ENCODE assay signal across 8 cellular contexts in genomic region chr13:48531416-48532145, GRCh38. TPM values are rescaled to one million over a fixed set of nuclear protein-coding genes. Genes with fewer than 3 reads are reported as not detected.
DNase-seq lines count a peak whose midpoint lies in the region; ATAC-seq, FAIRE-seq and TF ChIP-seq lines count a peak whose summit lies in the region.

No MANE protein-coding gene starts in this region.

- H3K9me3 Mint-ChIP-seq in CD4-positive, alpha-beta T cell: no peaks in the 10 kb centered on the region

- CTCF ChIA-PET in CD4-positive, alpha-beta T cell (lab: Charles Lee): interaction anchor here (1.2 to 1.3 kb wide), 3 partner anchors 27 to 117 kb away, joined by 3 to 6 read pairs (median 3); no protein-coding TSS in a partner anchor

- no peak for TF ChIP-seq POLR2A in stomach (IDR thresholded peaks at IDR 0.05)

- POLR2A ChIA-PET in CD4-positive, alpha-beta T cell (lab: Charles Lee): interaction anchor here (0.6 to 4.9 kb wide), 35 partner anchors 9 to 912 kb away, joined by 3 to 132 read pairs (median 6); partner anchors contain the start of genes CAB39L, FNDC3A, ITM2B and LPAR6

- no peaks in the 10 kb centered on the region for H3K9me3 ChIP-seq in CD4-positive, alpha-beta T cell (ENCODE audit: control insufficient read depth, low read length)
- H3K9me3 ChIP-seq in adipocyte (ENCODE audit: control insufficient read depth, low read length) (no peaks in the 10 kb centered on the region), keratinocyte (ENCODE audit: control insufficient read depth, low read depth, low read length) (no peaks in the 10 kb centered on the region), stomach (no peaks in the 10 kb centered on the region)

- peak overlapping the region; percentile 97 for H3K4me3 Mint-ChIP-seq in CD4-positive, alpha-beta T cell

- H3K36me3 ChIP-seq in adipocyte (ENCODE audit: control insufficient read depth, insufficient read depth, low read length, severe bottlenecking) (no peaks in the 10 kb centered on the region), keratinocyte (ENCODE audit: control insufficient read depth in 2 of 2, extremely low read depth in 1 of 2, insufficient read depth in 2 of 2, low read length in 2 of 2) (no peaks in the 10 kb centered on the region), stomach (no peaks in the 10 kb centered on the region)

- ATAC-seq in CD4-positive, alpha-beta T cell (ENCODE audit: poor library complexity): peak; percentile 4
- ATAC-seq in HG03097 (IDR thresholded peaks at IDR 0.05; ENCODE audit: low FRiP score, unreplicated experiment): no peak

- H3K9me1 ChIP-seq in keratinocyte (ENCODE audit: control insufficient read depth, extremely low read depth, insufficient read depth, low read length): no peaks in the 10 kb centered on the region

- H3K9ac ChIP-seq in adipocyte (ENCODE audit: low read length) (peak overlapping the region; percentile 99), keratinocyte (ENCODE audit: control insufficient read depth, extremely low read depth, insufficient read depth, low read length) (peak overlapping the region; percentile 88)

- FAIRE-seq in keratinocyte (lab: Jason Lieb, UNC): no peak

- WGBS in stomach, 5 donors: 34 to 40% (median 36%) methylated on average over 17 of the region's 17 CpGs

- H3K79me2 ChIP-seq in keratinocyte (ENCODE audit: control insufficient read depth, insufficient read depth, low read length): no peaks in the 10 kb centered on the region

- peaks cover 5% of the 10 kb centered on the region for H3K36me3 Mint-ChIP-seq in CD4-positive, alpha-beta T cell (ENCODE audit: low read depth)

- dilution Hi-C loops in keratinocyte (cut with MboI; ENCODE audit: extremely low pct_ligation_motif_present, low sequenced_read_pairs): no loop called here

- H3K4me3 ChIP-seq in adipocyte (ENCODE audit: low read length) (peak overlapping the region; percentile 98), keratinocyte (ENCODE audit: control insufficient read depth in 2 of 3, extremely low read depth in 1 of 3, insufficient read depth in 2 of 3, low read depth in 1 of 3, low read length in 3 of 3) (peak overlapping the region; percentile 67 to 81 (median 71)), stomach (peak overlapping the region; percentile 60 to 77 (median 71))

- peak overlapping the region; percentile 90 for H3K27ac Mint-ChIP-seq in CD4-positive, alpha-beta T cell

- H3K27me3 Mint-ChIP-seq in CD4-positive, alpha-beta T cell: no peaks in the 10 kb centered on the region

- no peaks in the 10 kb centered on the region for H4K20me1 ChIP-seq in keratinocyte (ENCODE audit: control insufficient read depth, extremely low read depth, insufficient read depth, low read length)

- DNase-seq in CD4-positive, alpha-beta T cell: peak in 3 of 10 experiments; percentile 2 to 11 (median 7)
- peak; percentile 40 to 56 for DNase-seq in Kasumi-1 (lab: John Stamatoyannopoulos, UW)
- DNase-seq in adipocyte (ENCODE audit: low read depth): no peak
- no peak for DNase-seq in keratinocyte (ENCODE audit: low read depth, low spot score)
- DNase-seq in stomach: no peak
- no peak for DNase-seq in HCEC 1CT
- DNase-seq in GF-D8 (lab: John Stamatoyannopoulos, UW): no peak

- H3K27ac ChIP-seq in CD4-positive, alpha-beta T cell (ENCODE audit: low read depth, low read length): peak overlapping the region; percentile 93
- H3K27ac ChIP-seq in keratinocyte (ENCODE audit: control insufficient read depth, insufficient read depth, low read length) (peak overlapping the region; percentile 91), stomach (peak overlapping the region; percentile 93 to 98 (median 98))

- no peaks in the 10 kb centered on the region for H3K27me3 ChIP-seq in CD4-positive, alpha-beta T cell (ENCODE audit: control insufficient read depth, insufficient read depth, low read length)
- H3K27me3 ChIP-seq in adipocyte (replicated peaks; ENCODE audit: control insufficient read depth, insufficient read depth, low read length) (no peaks in the 10 kb centered on the region), keratinocyte (ENCODE audit: control insufficient read depth, extremely low read depth, insufficient read depth, low read length) (no peaks in the 10 kb centered on the region), stomach (no peaks in the 10 kb centered on the region)

- intact Hi-C loops in CD4-positive, alpha-beta T cell (cut with DNase I, micrococcal nuclease): loop anchor here (1.0 to 5.0 kb wide), 7 partner anchors 25 to 229 kb away; partner anchors contain the start of genes LPAR6 (in 1 of the 2) and RB1 (in 1 of the 2)
- intact Hi-C loops in stomach (cut with DNase I; ENCODE audit: low total_unique reads): no loop called here

- H2AFZ ChIP-seq in keratinocyte (ENCODE audit: control insufficient read depth, low read length): peak overlapping the region; percentile 80

- H3K4me1 ChIP-seq in adipocyte (ENCODE audit: control insufficient read depth, insufficient read depth, low read length): peaks cover 18% of the 10 kb centered on the region
- peaks cover 10% of the 10 kb centered on the region for H3K4me1 ChIP-seq in keratinocyte (ENCODE audit: control insufficient read depth, extremely low read depth, insufficient read depth, low read length)
- H3K4me1 ChIP-seq in stomach: peaks cover 7 to 30% (median 18%) of the 10 kb centered on the region in 4 donors

- no peak for TF ChIP-seq CTCF in CD4-positive, alpha-beta T cell (IDR thresholded peaks at IDR 0.05)
- TF ChIP-seq CTCF in keratinocyte (optimal IDR thresholded peaks at IDR 0.05 in 1 of 3, IDR thresholded peaks at IDR 0.05 in 1 of 3, conservative IDR thresholded peaks at IDR 0.05 in 1 of 3; ENCODE audit: extremely low read depth in 1 of 3, insufficient read depth in 2 of 3, low read length in 3 of 3): no peak
- TF ChIP-seq CTCF in stomach (IDR thresholded peaks at IDR 0.05): no peak

- TF ChIP-seq EP300 in stomach (IDR thresholded peaks at IDR 0.05): no peak

- peaks cover 30% of the 10 kb centered on the region for H3K4me1 Mint-ChIP-seq in CD4-positive, alpha-beta T cell (ENCODE audit: low read depth)

- H3K4me2 ChIP-seq in keratinocyte (ENCODE audit: control insufficient read depth, extremely low read depth, insufficient read depth, low read depth, low read length): peak overlapping the region; percentile 96

RNA-seq across cellular contexts. Expression of gene RCBTB2, which starts 1.3 kb away (rescaled TPM):
- 1 to 10 TPM; 6.1 to 6.5 TPM for total RNA-seq in CD4-positive, alpha-beta T cell
- polyA plus RNA-seq in keratinocyte: 3.4 to 5.5 TPM (median 4.6 TPM) in 3 replicates
- 4.5 TPM for polyA plus RNA-seq in keratinocyte (2011; ENCODE audit: low read depth)
- 2.7 and 4.6 TPM in 2 replicates for polyA plus RNA-seq in keratinocyte (2011; cell fraction: cytosol; rRNA removed)
- polyA plus RNA-seq in keratinocyte (2011; cell fraction: nucleus; rRNA removed): 5.3 and 5.9 TPM in 2 replicates
- polyA plus RNA-seq in keratinocyte (2012; ENCODE audit: low replicate concordance): 2.1 and 3.1 TPM in 2 replicates
- polyA minus RNA-seq in keratinocyte: 1.9 to 5.0 TPM (median 4.5 TPM) in 3 replicates
- 1.5 TPM for polyA minus RNA-seq in keratinocyte (2011; cell fraction: cytosol; rRNA and poly(A)+ RNA removed)
- polyA minus RNA-seq in keratinocyte (2011; cell fraction: nucleus; rRNA and poly(A)+ RNA removed): 2.2 and 5.7 TPM in 2 replicates
- total RNA-seq in stomach: 10 to 100 TPM in 2 of 5 donors, 1 to 10 TPM in 2, under 1 TPM in 1; 0.29 to 56.6 (median 4.5) TPM
- 10 to 100 TPM in 1 of 3 donors, 1 to 10 TPM in 2; 6.2 to 13.7 (median 9.0) TPM for polyA plus RNA-seq in stomach

Comparison
In these comparisons a context has a peak if more than half of its experiments do, and no peak if none do; other contexts are left out.
1. DNase-seq: peak in Kasumi-1 (2 of 2); none in adipocyte (single experiment), keratinocyte (single experiment), stomach (single experiment), HCEC 1CT (single experiment) and GF-D8 (single experiment).
2. Peak in every context shown above with its lines, with median percentiles within 50 percentile points of each other: H3K27ac ChIP-seq and H3K4me3 ChIP-seq.